In genomic region chr6:155061381-155061780, GRCh38 we compare ENCODE assay signal across 8 cellular contexts.
"Had no signal": no experiment of that assay in that cellular context is flagged by ENCODE, and none has a peak within 500 bp of the region (broad histone marks: within the 10 kb centered on the region; RNA-seq: fewer than 3 reads in every experiment).

No MANE protein-coding gene starts in this region.

- H3K4me2 ChIP-seq: KMS-11 had no signal

- DNase-seq: GM23248, GOT3, H7, HCEC 1CT, KBM-7 had no signal

- H2AFZ ChIP-seq: GM23248 had no signal

- H3K4me3 ChIP-seq: GM23248 had no signal

- H3K9ac ChIP-seq: GM23248, KMS-11 had no signal

- H3K27ac ChIP-seq: GM23248, HL-60, KMS-11 had no signal

- FAIRE-seq: HepG2 had no signal

- ATAC-seq: HepG2 had no signal
